1 cellular context compared by ENCODE assay signal in genomic region chr1:92080128-92080985, GRCh38.
TF ChIP-seq lines count a peak whose summit lies in the region.

TSS of gene BTBD8 (plus strand) at chr1:92080345. CDS start at chr1:92080572, 227 bp downstream.

TF ChIP-seq in HEK293, 187 proteins besides CTCF, POLR2A, EP300 and RAD21 (continued from another document):
- TF ChIP-seq KLF1 (tag by site-specific recombination; IDR thresholded peaks at IDR 0.05): peak; percentile 73
- 0 out of 2 replicates have a peak, but pooled peaks have one; percentile 35 for TF ChIP-seq ZNF324 (tag by site-specific recombination; IDR thresholded peaks at IDR 0.05)
- TF ChIP-seq, protein P1, sequence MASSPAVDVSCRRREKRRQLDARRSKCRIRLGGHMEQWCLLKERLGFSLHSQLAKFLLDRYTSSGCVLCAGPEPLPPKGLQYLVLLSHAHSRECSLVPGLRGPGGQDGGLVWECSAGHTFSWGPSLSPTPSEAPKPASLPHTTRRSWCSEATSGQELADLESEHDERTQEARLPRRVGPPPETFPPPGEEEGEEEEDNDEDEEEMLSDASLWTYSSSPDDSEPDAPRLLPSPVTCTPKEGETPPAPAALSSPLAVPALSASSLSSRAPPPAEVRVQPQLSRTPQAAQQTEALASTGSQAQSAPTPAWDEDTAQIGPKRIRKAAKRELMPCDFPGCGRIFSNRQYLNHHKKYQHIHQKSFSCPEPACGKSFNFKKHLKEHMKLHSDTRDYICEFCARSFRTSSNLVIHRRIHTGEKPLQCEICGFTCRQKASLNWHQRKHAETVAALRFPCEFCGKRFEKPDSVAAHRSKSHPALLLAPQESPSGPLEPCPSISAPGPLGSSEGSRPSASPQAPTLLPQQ (tag by site-specific recombination; IDR thresholded peaks at IDR 0.05): peak; percentile 37
- TF ChIP-seq GLIS1 (tag by site-specific recombination; IDR thresholded peaks at IDR 0.05): peak; percentile 59
- peak; percentile 73 for TF ChIP-seq ZXDB (tag by site-specific recombination; IDR thresholded peaks at IDR 0.05)
- TF ChIP-seq ZNF341 (tag by site-specific recombination; IDR thresholded peaks at IDR 0.05; ENCODE audit: low read depth): peak; percentile 64
- peak; percentile 89; the same call in 1 of the 2 replicates for TF ChIP-seq ZNF391 (tag by site-specific recombination; IDR thresholded peaks at IDR 0.05; ENCODE audit: borderline replicate concordance, low read depth)
- no peak for TF ChIP-seq YY2 (tag by site-specific recombination; IDR thresholded peaks at IDR 0.05)
- peak; percentile 48 for TF ChIP-seq KLF10 (tag by site-specific recombination; IDR thresholded peaks at IDR 0.05)
- no peak for TF ChIP-seq ZNF23 (tag by site-specific recombination; IDR thresholded peaks at IDR 0.05; ENCODE audit: borderline replicate concordance)
- TF ChIP-seq, protein P2, sequence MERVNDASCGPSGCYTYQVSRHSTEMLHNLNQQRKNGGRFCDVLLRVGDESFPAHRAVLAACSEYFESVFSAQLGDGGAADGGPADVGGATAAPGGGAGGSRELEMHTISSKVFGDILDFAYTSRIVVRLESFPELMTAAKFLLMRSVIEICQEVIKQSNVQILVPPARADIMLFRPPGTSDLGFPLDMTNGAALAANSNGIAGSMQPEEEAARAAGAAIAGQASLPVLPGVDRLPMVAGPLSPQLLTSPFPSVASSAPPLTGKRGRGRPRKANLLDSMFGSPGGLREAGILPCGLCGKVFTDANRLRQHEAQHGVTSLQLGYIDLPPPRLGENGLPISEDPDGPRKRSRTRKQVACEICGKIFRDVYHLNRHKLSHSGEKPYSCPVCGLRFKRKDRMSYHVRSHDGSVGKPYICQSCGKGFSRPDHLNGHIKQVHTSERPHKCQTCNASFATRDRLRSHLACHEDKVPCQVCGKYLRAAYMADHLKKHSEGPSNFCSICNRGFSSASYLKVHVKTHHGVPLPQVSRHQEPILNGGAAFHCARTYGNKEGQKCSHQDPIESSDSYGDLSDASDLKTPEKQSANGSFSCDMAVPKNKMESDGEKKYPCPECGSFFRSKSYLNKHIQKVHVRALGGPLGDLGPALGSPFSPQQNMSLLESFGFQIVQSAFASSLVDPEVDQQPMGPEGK (tag by site-specific recombination; IDR thresholded peaks at IDR 0.05): peak; percentile 92
- TF ChIP-seq, protein P3, sequence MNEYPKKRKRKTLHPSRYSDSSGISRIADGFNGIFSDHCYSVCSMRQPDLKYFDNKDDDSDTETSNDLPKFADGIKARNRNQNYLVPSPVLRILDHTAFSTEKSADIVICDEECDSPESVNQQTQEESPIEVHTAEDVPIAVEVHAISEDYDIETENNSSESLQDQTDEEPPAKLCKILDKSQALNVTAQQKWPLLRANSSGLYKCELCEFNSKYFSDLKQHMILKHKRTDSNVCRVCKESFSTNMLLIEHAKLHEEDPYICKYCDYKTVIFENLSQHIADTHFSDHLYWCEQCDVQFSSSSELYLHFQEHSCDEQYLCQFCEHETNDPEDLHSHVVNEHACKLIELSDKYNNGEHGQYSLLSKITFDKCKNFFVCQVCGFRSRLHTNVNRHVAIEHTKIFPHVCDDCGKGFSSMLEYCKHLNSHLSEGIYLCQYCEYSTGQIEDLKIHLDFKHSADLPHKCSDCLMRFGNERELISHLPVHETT (tag by site-specific recombination; IDR thresholded peaks at IDR 0.05): peak; percentile 26; the same call in 1 of the 2 replicates
- peak; percentile 87 for TF ChIP-seq GLIS2 (tag by site-specific recombination; IDR thresholded peaks at IDR 0.05)
- TF ChIP-seq ZNF2 (tag by site-specific recombination; IDR thresholded peaks at IDR 0.05): peak; percentile 46; the same call in 1 of the 2 replicates
- TF ChIP-seq ZBTB8A (tag by site-specific recombination; IDR thresholded peaks at IDR 0.05): peak; percentile 57
- no peak for TF ChIP-seq ZNF658 (tag by site-specific recombination; IDR thresholded peaks at IDR 0.05)
- TF ChIP-seq ZNF311 (tag by site-specific recombination; IDR thresholded peaks at IDR 0.05; ENCODE audit: borderline replicate concordance): no peak
- peak; percentile 88 for TF ChIP-seq SP2 (tag by site-specific recombination; IDR thresholded peaks at IDR 0.05)
- peak; percentile 71; the same call in 1 of the 2 replicates for TF ChIP-seq KLF8 (tag by site-specific recombination; IDR thresholded peaks at IDR 0.05)
- TF ChIP-seq ZNF335 (tag by site-specific recombination; conservative IDR thresholded peaks at IDR 0.05): peak; percentile 88
- TF ChIP-seq, protein P4, sequence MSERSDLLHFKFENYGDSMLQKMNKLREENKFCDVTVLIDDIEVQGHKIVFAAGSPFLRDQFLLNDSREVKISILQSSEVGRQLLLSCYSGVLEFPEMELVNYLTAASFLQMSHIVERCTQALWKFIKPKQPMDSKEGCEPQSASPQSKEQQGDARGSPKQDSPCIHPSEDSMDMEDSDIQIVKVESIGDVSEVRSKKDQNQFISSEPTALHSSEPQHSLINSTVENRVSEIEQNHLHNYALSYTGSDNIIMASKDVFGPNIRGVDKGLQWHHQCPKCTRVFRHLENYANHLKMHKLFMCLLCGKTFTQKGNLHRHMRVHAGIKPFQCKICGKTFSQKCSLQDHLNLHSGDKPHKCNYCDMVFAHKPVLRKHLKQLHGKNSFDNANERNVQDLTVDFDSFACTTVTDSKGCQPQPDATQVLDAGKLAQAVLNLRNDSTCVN (tag by site-specific recombination; optimal IDR thresholded peaks at IDR 0.05): peak; percentile 32
- TF ChIP-seq ZNF621 (tag by site-specific recombination; IDR thresholded peaks at IDR 0.05): no peak
- TF ChIP-seq, protein P5, sequence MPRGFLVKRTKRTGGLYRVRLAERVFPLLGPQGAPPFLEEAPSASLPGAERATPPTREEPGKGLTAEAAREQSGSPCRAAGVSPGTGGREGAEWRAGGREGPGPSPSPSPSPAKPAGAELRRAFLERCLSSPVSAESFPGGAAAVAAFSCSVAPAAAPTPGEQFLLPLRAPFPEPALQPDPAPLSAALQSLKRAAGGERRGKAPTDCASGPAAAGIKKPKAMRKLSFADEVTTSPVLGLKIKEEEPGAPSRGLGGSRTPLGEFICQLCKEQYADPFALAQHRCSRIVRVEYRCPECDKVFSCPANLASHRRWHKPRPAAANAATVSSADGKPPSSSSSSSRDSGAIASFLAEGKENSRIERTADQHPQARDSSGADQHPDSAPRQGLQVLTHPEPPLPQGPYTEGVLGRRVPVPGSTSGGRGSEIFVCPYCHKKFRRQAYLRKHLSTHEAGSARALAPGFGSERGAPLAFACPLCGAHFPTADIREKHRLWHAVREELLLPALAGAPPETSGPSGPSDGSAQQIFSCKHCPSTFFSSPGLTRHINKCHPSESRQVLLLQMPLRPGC (tag by site-specific recombination; IDR thresholded peaks at IDR 0.05): 0 out of 2 replicates have a peak, but pooled peaks have one; percentile 18
- TF ChIP-seq ZNF518A (tag by site-specific recombination; conservative IDR thresholded peaks at IDR 0.05; ENCODE audit: low read depth): peak; percentile 47
- TF ChIP-seq ZNF600 (tag by site-specific recombination; IDR thresholded peaks at IDR 0.05): peak; percentile 62
- TF ChIP-seq ZNF629 (tag by site-specific recombination; IDR thresholded peaks at IDR 0.05): peak; percentile 49; the same call in 1 of the 2 replicates
- TF ChIP-seq ZNF513 (tag by site-specific recombination; IDR thresholded peaks at IDR 0.05): no peak
- no peak for TF ChIP-seq ZNF140 (tag by site-specific recombination; IDR thresholded peaks at IDR 0.05)
- TF ChIP-seq ZIC2 (tag by site-specific recombination; IDR thresholded peaks at IDR 0.05): peak; percentile 56
- TF ChIP-seq, protein P6, sequence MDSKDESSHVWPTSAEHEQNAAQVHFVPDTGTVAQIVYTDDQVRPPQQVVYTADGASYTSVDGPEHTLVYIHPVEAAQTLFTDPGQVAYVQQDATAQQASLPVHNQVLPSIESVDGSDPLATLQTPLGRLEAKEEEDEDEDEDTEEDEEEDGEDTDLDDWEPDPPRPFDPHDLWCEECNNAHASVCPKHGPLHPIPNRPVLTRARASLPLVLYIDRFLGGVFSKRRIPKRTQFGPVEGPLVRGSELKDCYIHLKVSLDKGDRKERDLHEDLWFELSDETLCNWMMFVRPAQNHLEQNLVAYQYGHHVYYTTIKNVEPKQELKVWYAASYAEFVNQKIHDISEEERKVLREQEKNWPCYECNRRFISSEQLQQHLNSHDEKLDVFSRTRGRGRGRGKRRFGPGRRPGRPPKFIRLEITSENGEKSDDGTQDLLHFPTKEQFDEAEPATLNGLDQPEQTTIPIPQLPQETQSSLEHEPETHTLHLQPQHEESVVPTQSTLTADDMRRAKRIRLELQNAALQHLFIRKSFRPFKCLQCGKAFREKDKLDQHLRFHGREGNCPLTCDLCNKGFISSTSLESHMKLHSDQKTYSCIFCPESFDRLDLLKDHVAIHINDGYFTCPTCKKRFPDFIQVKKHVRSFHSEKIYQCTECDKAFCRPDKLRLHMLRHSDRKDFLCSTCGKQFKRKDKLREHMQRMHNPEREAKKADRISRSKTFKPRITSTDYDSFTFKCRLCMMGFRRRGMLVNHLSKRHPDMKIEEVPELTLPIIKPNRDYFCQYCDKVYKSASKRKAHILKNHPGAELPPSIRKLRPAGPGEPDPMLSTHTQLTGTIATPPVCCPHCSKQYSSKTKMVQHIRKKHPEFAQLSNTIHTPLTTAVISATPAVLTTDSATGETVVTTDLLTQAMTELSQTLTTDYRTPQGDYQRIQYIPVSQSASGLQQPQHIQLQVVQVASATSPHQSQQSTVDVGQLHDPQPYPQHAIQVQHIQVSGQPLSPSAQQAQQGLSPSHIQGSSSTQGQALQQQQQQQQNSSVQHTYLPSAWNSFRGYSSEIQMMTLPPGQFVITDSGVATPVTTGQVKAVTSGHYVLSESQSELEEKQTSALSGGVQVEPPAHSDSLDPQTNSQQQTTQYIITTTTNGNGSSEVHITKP (tag by site-specific recombination; IDR thresholded peaks at IDR 0.05): peak; percentile 98
- TF ChIP-seq KLF9 (tag by site-specific recombination; IDR thresholded peaks at IDR 0.05; ENCODE audit: low read depth): peak; percentile 91
- peak; percentile 54 for TF ChIP-seq ZEB2 (tag by site-specific recombination; IDR thresholded peaks at IDR 0.05)
- peak; percentile 75 for TF ChIP-seq ZBTB17 (tag by site-specific recombination; IDR thresholded peaks at IDR 0.05)
- TF ChIP-seq ZSCAN16 (tag by site-specific recombination; IDR thresholded peaks at IDR 0.05): 0 out of 2 replicates have a peak, but pooled peaks have one; percentile 24
- peak; percentile 32; the same call in 1 of the 2 replicates for TF ChIP-seq TRIM28 (IDR thresholded peaks at IDR 0.05; ENCODE audit: borderline replicate concordance, low read length)
- no peak for TF ChIP-seq ZNF791 (tag by site-specific recombination; IDR thresholded peaks at IDR 0.05)
- peak; percentile 54; the same call in 1 of the 2 replicates for TF ChIP-seq EGR2 (tag by site-specific recombination; IDR thresholded peaks at IDR 0.05; ENCODE audit: low read depth)
- TF ChIP-seq ZBTB48 (tag by site-specific recombination; IDR thresholded peaks at IDR 0.05): peak; percentile 67; the same call in 1 of the 2 replicates
- peak; percentile 79 for TF ChIP-seq ZNF366 (tag by site-specific recombination; conservative IDR thresholded peaks at IDR 0.05)
- TF ChIP-seq ZNF76 (tag by site-specific recombination; IDR thresholded peaks at IDR 0.05; ENCODE audit: borderline replicate concordance, low read depth): peak; percentile 67; the same call in 1 of the 2 replicates
- TF ChIP-seq ZNF843 (tag by site-specific recombination; IDR thresholded peaks at IDR 0.05): 0 out of 2 replicates have a peak, but pooled peaks have one; percentile 63
- TF ChIP-seq HOXA7 (CRISPR knock-in tag; IDR thresholded peaks at IDR 0.05; ENCODE audit: borderline replicate concordance): no peak
